Comparison of ENCODE assay signal across 8 cellular contexts in genomic region chr6:36028088-36028886, GRCh38. TPM values are rescaled to one million over a fixed set of nuclear protein-coding genes. Genes with fewer than 3 reads are reported as not detected.
DNase-seq lines count a peak whose midpoint lies in the region; ATAC-seq, FAIRE-seq and TF ChIP-seq lines count a peak whose summit lies in the region.

No MANE protein-coding gene starts in this region.

- H3K36me3 ChIP-seq in PC-3 (ENCODE audit: low read depth, low read length) (no peaks in the 10 kb centered on the region), cardiac muscle cell (no peaks in the 10 kb centered on the region), trophoblast cell (ENCODE audit: control insufficient read depth in 1 of 2, insufficient read depth in 2 of 2, low read length in 2 of 2) (no peaks in the 10 kb centered on the region)

- H3K27me3 ChIP-seq in PC-3 (ENCODE audit: low read length) (no peaks in the 10 kb centered on the region), cardiac muscle cell (no peaks in the 10 kb centered on the region), trophoblast cell (ENCODE audit: insufficient read depth, low read length) (no peaks in the 10 kb centered on the region)

- H3K23ac ChIP-seq in trophoblast cell (ENCODE audit: low read length): peak overlapping the region; percentile 93

- peaks cover 9% of the 10 kb centered on the region for H3K79me1 ChIP-seq in trophoblast cell (ENCODE audit: low read length)

- H3K4me2 ChIP-seq in PC-3 (ENCODE audit: low read length) (peak overlapping the region; percentile 86), trophoblast cell (ENCODE audit: low read length) (peak overlapping the region; percentile 91)

- BruUV-seq in PC-3 (replicated peaks; lab: Mats Ljungman, UMichigan): TSS peak; percentile 72

- peak overlapping the region; percentile 89 for H3K18ac ChIP-seq in trophoblast cell (ENCODE audit: low read length)

- WGBS in trophoblast cell (ENCODE audit: extremely low coverage, insufficient coverage, insufficient read length): no CpG with 5 or more reads among the region's 45 CpGs

- peak overlapping the region; percentile 83 for H3K4me3 Mint-ChIP-seq in activated naive CD4-positive, alpha-beta T cell treated with anti-CD3 and anti-CD28 coated beads, Interleukin-2, amount 10 ng/mL, durations not matched to agents 7 days and 5 days

- H3K9me3 ChIP-seq in PC-3 (ENCODE audit: low read length) (no peaks in the 10 kb centered on the region), cardiac muscle cell (ENCODE audit: low read depth) (no peaks in the 10 kb centered on the region), trophoblast cell (ENCODE audit: insufficient read depth, low read depth, low read length) (peaks cover 3% of the 10 kb centered on the region)

- H3K79me2 ChIP-seq in PC-3 (ENCODE audit: low read length): peaks cover 57% of the 10 kb centered on the region
- H3K79me2 ChIP-seq in trophoblast cell (ENCODE audit: control insufficient read depth, insufficient read depth, low read length, poor library complexity): peaks cover 13% of the 10 kb centered on the region

- peak overlapping the region; percentile 79 for H4K12ac ChIP-seq in trophoblast cell (ENCODE audit: low read depth, low read length)

- POLR2A ChIA-PET in PC-3 (lab: Charles Lee; ENCODE audit: unreplicated experiment): interaction anchor here (0.6 to 1.0 kb wide), 2 partner anchors 93 to 103 kb away, joined by 5 to 11 read pairs; no protein-coding TSS in a partner anchor

- H2BK12ac ChIP-seq in trophoblast cell (ENCODE audit: low read length): no peak overlapping the region

- CTCF ChIA-PET in PC-3 (lab: Charles Lee): interaction anchor here (0.6 to 1.6 kb wide), 3 partner anchors 66 to 230 kb away, joined by 3 to 10 read pairs (median 10); no protein-coding TSS in a partner anchor
- CTCF ChIA-PET in activated naive CD4-positive, alpha-beta T cell treated with anti-CD3 and anti-CD28 coated beads, Interleukin-2, amount 10 ng/mL, durations not matched to agents 7 days and 5 days (lab: Charles Lee): interaction anchor here (0.7 to 7.2 kb wide), 16 partner anchors 10 to 403 kb away, joined by 3 to 124 read pairs (median 4); partner anchors contain the start of gene MAPK13

- no peaks in the 10 kb centered on the region for H3K9me2 ChIP-seq in PC-3 (replicated peaks; ENCODE audit: low read length)

- peak overlapping the region; percentile 80 for H2BK5ac ChIP-seq in trophoblast cell (ENCODE audit: low read depth, low read length, poor library complexity)

- H3K4ac ChIP-seq in trophoblast cell (ENCODE audit: low read depth, low read length): peak overlapping the region; percentile 39

- no peak for FAIRE-seq in urothelium cell line (lab: Jason Lieb, UNC)

- H2BK120ac ChIP-seq in trophoblast cell (ENCODE audit: insufficient read depth, low read length, poor library complexity): peak overlapping the region; percentile 81

- H2AFZ ChIP-seq in PC-3 (ENCODE audit: low read length) (peak overlapping the region; percentile 73), trophoblast cell (ENCODE audit: insufficient read depth, low read length, poor library complexity) (peak overlapping the region; percentile 87)

- DNase-seq in NCI-H1417 (lab: John Stamatoyannopoulos, UW): peak; percentile 11 to 80 (median 79)
- no peak for DNase-seq in NCI-H1417 treated with DMSO at 0.1 percent for 48 hours (lab: John Stamatoyannopoulos, UW)
- peak; percentile 26 for DNase-seq in PC-3
- DNase-seq in activated naive CD4-positive, alpha-beta T cell treated with anti-CD3 and anti-CD28 coated beads, Interleukin-2, amount 10 ng/mL, durations not matched to agents 7 days and 5 days: peak; percentile 58
- DNase-seq in cardiac muscle cell (ENCODE audit: low read depth in 1 of 2, low spot score in 1 of 2): peak; percentile 27 to 52
- peak; percentile 34 to 48 for DNase-seq in trophoblast cell
- peak; percentile 23 for DNase-seq in urothelium cell line (ENCODE audit: low spot score)

- H3K36me3 Mint-ChIP-seq in activated naive CD4-positive, alpha-beta T cell treated with anti-CD3 and anti-CD28 coated beads, Interleukin-2, amount 10 ng/mL, durations not matched to agents 7 days and 5 days: peaks cover 16% of the 10 kb centered on the region

- peaks cover 15% of the 10 kb centered on the region; the same call in 1 of the 2 replicates for H3K4me1 ChIP-seq in PC-3 (ENCODE audit: insufficient read depth, low read length)
- H3K4me1 ChIP-seq in cardiac muscle cell (ENCODE audit: low read depth): peaks cover 13% of the 10 kb centered on the region
- H3K4me1 ChIP-seq in trophoblast cell (ENCODE audit: control insufficient read depth in 1 of 2, insufficient read depth in 2 of 2, low read length in 2 of 2): peaks cover 8 to 9% of the 10 kb centered on the region in 2 experiments

- peak overlapping the region; percentile 52 for H3K27ac ChIP-seq in PC-3 (ENCODE audit: low read length)
- peak overlapping the region; percentile 96 for H3K27ac ChIP-seq in cardiac muscle cell
- H3K27ac ChIP-seq in trophoblast cell (ENCODE audit: low read depth, low read length): peak overlapping the region; percentile 84

- H3K9ac ChIP-seq in PC-3 (ENCODE audit: low read length) (peak overlapping the region; percentile 93), trophoblast cell (ENCODE audit: low read length) (peak overlapping the region; percentile 96)

- peak overlapping the region; percentile 93 for H3K27ac Mint-ChIP-seq in activated naive CD4-positive, alpha-beta T cell treated with anti-CD3 and anti-CD28 coated beads, Interleukin-2, amount 10 ng/mL, durations not matched to agents 7 days and 5 days

- peaks cover 26% of the 10 kb centered on the region for H3K27me3 Mint-ChIP-seq in activated naive CD4-positive, alpha-beta T cell treated with anti-CD3 and anti-CD28 coated beads, Interleukin-2, amount 10 ng/mL, durations not matched to agents 7 days and 5 days

- peak overlapping the region; percentile 25 for H3K14ac ChIP-seq in trophoblast cell (ENCODE audit: low read length)

- H4K20me1 ChIP-seq in PC-3 (ENCODE audit: low read length): peaks cover 16% of the 10 kb centered on the region; the same call in 1 of the 2 replicates

- ATAC-seq in HG02943 (IDR thresholded peaks at IDR 0.05; ENCODE audit: low read depth, unreplicated experiment) (peak; percentile 28), PC-3 (peak; percentile 37)

- intact Hi-C loops in PC-3 (cut with micrococcal nuclease): no loop called here

- peak overlapping the region; percentile 75 for H4K91ac ChIP-seq in trophoblast cell (ENCODE audit: low read depth, low read length)

- H3K4me1 Mint-ChIP-seq in activated naive CD4-positive, alpha-beta T cell treated with anti-CD3 and anti-CD28 coated beads, Interleukin-2, amount 10 ng/mL, durations not matched to agents 7 days and 5 days: peaks cover 46% of the 10 kb centered on the region

- peak overlapping the region; percentile 92 for H4K8ac ChIP-seq in trophoblast cell (ENCODE audit: low read depth, low read length)

- no peaks in the 10 kb centered on the region for H3K9me3 Mint-ChIP-seq in activated naive CD4-positive, alpha-beta T cell treated with anti-CD3 and anti-CD28 coated beads, Interleukin-2, amount 10 ng/mL, durations not matched to agents 7 days and 5 days

- no peak for TF ChIP-seq CTCF in PC-3 (conservative IDR thresholded peaks at IDR 0.05; ENCODE audit: low read depth, low read length)
- no peak for TF ChIP-seq CTCF in cardiac muscle cell (IDR thresholded peaks at IDR 0.05; ENCODE audit: low read depth, low read length)

- H3K4me3 ChIP-seq in PC-3 (ENCODE audit: low read length) (peak overlapping the region; percentile 75), cardiac muscle cell (peak overlapping the region; percentile 81), trophoblast cell (ENCODE audit: low read depth, low read length) (peak overlapping the region; percentile 100)

- no peaks in the 10 kb centered on the region for H3F3A ChIP-seq in PC-3 (ENCODE audit: low read length, unreplicated experiment)

- peak overlapping the region; percentile 55 for H2AK5ac ChIP-seq in trophoblast cell (ENCODE audit: low read length)

RNA-seq across cellular contexts. Expression of gene MAPK14, which starts 0.7 kb away (rescaled TPM):
- total RNA-seq in PC-3 (2014; rRNA removed) (53.7 and 56.8 TPM in 2 replicates), cardiac muscle cell (62.2 and 96.2 TPM in 2 replicates)
- polyA plus RNA-seq in cardiac muscle cell: 41.6 and 61.6 TPM in 2 replicates
- 19.1 and 19.2 TPM in 2 replicates for polyA plus RNA-seq in trophoblast cell (2013)

RNA-seq across cellular contexts. Expression of gene SLC26A8, which starts 3.8 kb away (rescaled TPM):
- not detected in 2 replicates for total RNA-seq in PC-3 (2014; rRNA removed)
- not detected in 2 replicates for total RNA-seq in cardiac muscle cell
- polyA plus RNA-seq in cardiac muscle cell: 0.37 TPM in 1 of 2 replicates, not detected in the other
- 0.01 TPM in 2 replicates for polyA plus RNA-seq in trophoblast cell (2013)
